11 cellular contexts compared by ENCODE assay signal in genomic region chr6:69894578-69895347, GRCh38. TPM values are rescaled to one million over a fixed set of nuclear protein-coding genes. Genes with fewer than 3 reads are reported as not detected.
DNase-seq lines count a peak whose midpoint lies in the region; ATAC-seq and TF ChIP-seq lines count a peak whose summit lies in the region.
"Had no signal": no experiment of that assay in that cellular context is flagged by ENCODE, and none has a peak within 500 bp of the region (broad histone marks: within the 10 kb centered on the region; RNA-seq: fewer than 3 reads in every experiment).

No MANE protein-coding gene starts in this region.

- peak; percentile 13 for DNase-seq in COR-L47 (lab: John Stamatoyannopoulos, UW)
- peak; percentile 47 for DNase-seq in GM23248
- DNase-seq in NCI-H526 treated with DMSO at 0.1 percent for 48 hours (lab: John Stamatoyannopoulos, UW) = peak; percentile 43
- peak; percentile 76 for DNase-seq in fibroblast of the aortic adventitia (ENCODE audit: low read depth)
- DNase-seq in psoas muscle = no peak
- DNase-seq in ovary = no peak
- DNase-seq in HuH-7.5 (ENCODE audit: low spot score) = no peak
- no peak for DNase-seq in NCI-H1694 (lab: John Stamatoyannopoulos, UW)
- DNase-seq: activated effector memory CD4-positive, alpha-beta T cell treated with Interleukin-2 at 50 U/mL for 16 hours; NCI-H187 had no signal

- TF ChIP-seq CTCF in fibroblast of the aortic adventitia (IDR thresholded peaks at IDR 0.05; ENCODE audit: insufficient read depth, low read length) (no peak), psoas muscle (IDR thresholded peaks at IDR 0.05) (no peak), ovary (IDR thresholded peaks at IDR 0.05) (no peak)

- no peaks in the 10 kb centered on the region for H3K79me2 ChIP-seq in GM23248 (ENCODE audit: insufficient read depth)

- ATAC-seq in psoas muscle = no peak

- no peak overlapping the region for H2AFZ ChIP-seq in GM23248

- H3K4me2 ChIP-seq in GM23248 (ENCODE audit: unreplicated experiment) = no peak overlapping the region

- 59 to 61% methylated on average over 8 of the region's 8 CpGs for WGBS in GM23248 (ENCODE audit: low coverage in 1 of 2, low lambda C conversion rate in 2 of 2, missing lambda C conversion rate in 2 of 2), 2 experiments
- WGBS in psoas muscle, 3 donors = 75 to 78% (median 78%) methylated on average over 8 of the region's 8 CpGs
- 75 to 80% (median 79%) methylated on average over 8 of the region's 8 CpGs for WGBS in ovary, 3 donors

- H3K4me3 ChIP-seq in GM23248 (no peak overlapping the region), fibroblast of the aortic adventitia (ENCODE audit: low read depth, low read length) (no peak overlapping the region), psoas muscle (no peak overlapping the region), ovary (no peak overlapping the region)

- H3K9ac ChIP-seq in GM23248 = no peak overlapping the region

- H3K36me3 ChIP-seq in GM23248 (ENCODE audit: low read depth) (no peaks in the 10 kb centered on the region), psoas muscle (ENCODE audit: insufficient read depth in 1 of 2, low read depth in 1 of 2) (no peaks in the 10 kb centered on the region), ovary (no peaks in the 10 kb centered on the region)

- H3K27ac ChIP-seq in GM23248 = no peak overlapping the region
- H3K27ac ChIP-seq in psoas muscle = no peak overlapping the region
- no peak overlapping the region for H3K27ac ChIP-seq in ovary

- intact Hi-C loops in psoas muscle (cut with DNase I) (no loop called here), ovary (cut with DNase I) (no loop called here)

- no peaks in the 10 kb centered on the region for H3F3A ChIP-seq in GM23248 (ENCODE audit: insufficient read depth)

- H3K9me3 ChIP-seq in GM23248 (ENCODE audit: low read depth) = no peaks in the 10 kb centered on the region
- no peaks in the 10 kb centered on the region for H3K9me3 ChIP-seq in psoas muscle
- no peaks in the 10 kb centered on the region for H3K9me3 ChIP-seq in ovary

- no peak for TF ChIP-seq EP300 in ovary (IDR thresholded peaks at IDR 0.05)

- H3K27me3 ChIP-seq in GM23248 (replicated peaks; ENCODE audit: insufficient read depth) (no peaks in the 10 kb centered on the region), psoas muscle (ENCODE audit: insufficient read depth in 3 of 3, low read length in 2 of 3) (no peaks in the 10 kb centered on the region), ovary (no peaks in the 10 kb centered on the region)

- in situ Hi-C loops in GM23248 (cut with MboI) = no loop called here

- peaks cover 10% of the 10 kb centered on the region for H3K4me1 ChIP-seq in GM23248 (ENCODE audit: insufficient read depth)
- no peaks in the 10 kb centered on the region for H3K4me1 ChIP-seq in psoas muscle
- H3K4me1 ChIP-seq in ovary (ENCODE audit: insufficient read depth) = no peaks in the 10 kb centered on the region

- H4K20me1 ChIP-seq in GM23248 (ENCODE audit: insufficient read depth) = no peaks in the 10 kb centered on the region

- no peak for TF ChIP-seq POLR2A in ovary (IDR thresholded peaks at IDR 0.05)

- H3K9me2 ChIP-seq in GM23248 (ENCODE audit: insufficient read depth) = no peaks in the 10 kb centered on the region

RNA-seq across cellular contexts. Expression of gene COL19A1, which starts 28.4 kb away (rescaled TPM):
- not detected in 2 replicates for total RNA-seq in GM23248 (2014; rRNA removed; shearing (Covaris generic))
- polyA plus RNA-seq in GM23248 (2016; fragmentation: Nextera tagmentation; extraction: Ambion mirVana) = not detected in 2 replicates
- under 0.01 and 0.09 TPM in 2 replicates for total RNA-seq in fibroblast of the aortic adventitia (ENCODE audit: low replicate concordance)
- total RNA-seq in psoas muscle = 10 to 100 TPM in 1 of 4 donors, 1 to 10 TPM in 2, under 1 TPM in 1; 0.13 to 10.3 (median 1.3) TPM
- polyA plus RNA-seq in psoas muscle = under 1 TPM; 0.01 to 0.33 (median 0.04) TPM
- under 1 TPM in 1 of 7 donors, not detected in 6; 0.23 TPM for total RNA-seq in ovary
- under 1 TPM in 1 of 2 donors, not detected in 1; 0.20 TPM for polyA plus RNA-seq in ovary
- polyA plus RNA-seq: liver had no signal

Comparison
In these comparisons a context has a peak if more than half of its experiments do, and no peak if none do; other contexts are left out.
1. DNase-seq: peak in COR-L47 (single experiment), GM23248 (single experiment), NCI-H526 treated with DMSO at 0.1 percent for 48 hours (single experiment) and fibroblast of the aortic adventitia (single experiment); none in psoas muscle (0 of 2), ovary (0 of 5), HuH-7.5 (single experiment) and NCI-H1694 (single experiment).